Comparison of ENCODE assay signal across 8 cellular contexts in the genomic region with DNA sequence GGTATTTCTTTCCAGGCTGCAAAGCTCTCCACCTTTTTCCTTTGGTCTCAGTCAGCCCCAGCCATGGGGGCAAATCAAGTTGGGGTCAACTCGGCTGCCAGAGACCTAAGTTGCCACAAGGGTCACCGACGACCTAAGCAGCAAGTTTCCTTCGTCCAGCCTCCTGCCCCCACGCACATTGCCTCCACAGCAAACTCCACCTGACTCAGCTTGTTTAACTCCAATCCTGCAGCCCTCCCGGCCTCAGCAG. TPM values are rescaled to one million over a fixed set of nuclear protein-coding genes. Genes with fewer than 3 reads are reported as not detected.
DNase-seq lines count a peak whose midpoint lies in the region; ATAC-seq and TF ChIP-seq lines count a peak whose summit lies in the region.

No MANE protein-coding gene starts in this region.

- no peaks in the 10 kb centered on the region for H3K9me3 ChIP-seq in SJSA1 (replicated peaks)

- peaks cover 14% of the 10 kb centered on the region for H3K4me1 ChIP-seq in SJSA1 (replicated peaks)

- ATAC-seq in HG03045 (IDR thresholded peaks at IDR 0.05; ENCODE audit: unreplicated experiment): no peak

- H3K4me3 ChIP-seq in GM12864 (ENCODE audit: low read depth, low read length) (peak overlapping the region; percentile 69), SJSA1 (peak overlapping the region; percentile 39), fibroblast of pulmonary artery (replicated peaks; ENCODE audit: low read depth, low read length) (peak overlapping the region; percentile 86), retinal pigment epithelial cell (ENCODE audit: low read length) (peak overlapping the region; percentile 70)

- DNase-seq in GM12864 (ENCODE audit: low read depth): no peak
- no peak for DNase-seq in SJSA1 (ENCODE audit: low read depth in 1 of 2, low spot score in 2 of 2)
- no peak for DNase-seq in fibroblast of pulmonary artery (ENCODE audit: low read depth)
- no peak for DNase-seq in retinal pigment epithelial cell (ENCODE audit: low read depth)
- DNase-seq in NCI-H2107 treated with DMSO at 0.1 percent for 48 hours (lab: John Stamatoyannopoulos, UW; ENCODE audit: unreplicated experiment): no peak
- DNase-seq in middle frontal gyrus (ENCODE audit: extremely low spot score, low spot score): no peak
- DNase-seq in NCI-H1048 (lab: John Stamatoyannopoulos, UW): no peak

- TF ChIP-seq CTCF in GM12864 (IDR thresholded peaks at IDR 0.05; ENCODE audit: low read depth, low read length, missing control alignments) (no peak), fibroblast of pulmonary artery (IDR thresholded peaks at IDR 0.05; ENCODE audit: low read length, missing control alignments) (no peak), retinal pigment epithelial cell (conservative IDR thresholded peaks at IDR 0.05; ENCODE audit: low read depth, low read length) (no peak)

- H3K27me3 ChIP-seq in SJSA1 (replicated peaks): peaks cover 55% of the 10 kb centered on the region

- no peaks in the 10 kb centered on the region for H3K36me3 ChIP-seq in SJSA1

- no peak overlapping the region for H3K27ac ChIP-seq in SJSA1

RNA-seq across cellular contexts. Expression of a gene that starts 0.8 kb away (rescaled TPM):
- 0.09 and 0.21 TPM in 2 replicates for total RNA-seq in SJSA1 (2014; rRNA removed; shearing (Covaris generic))
